25 cellular contexts compared by ENCODE assay signal in genomic region chr13:103795892-103796478, GRCh38.
"Had no signal": no experiment of that assay in that cellular context is flagged by ENCODE, and none has a peak within 500 bp of the region (broad histone marks: within the 10 kb centered on the region; RNA-seq: fewer than 3 reads in every experiment).

No MANE protein-coding gene starts in this region.

- H3K4me3 ChIP-seq: neural progenitor cell, ovary, psoas muscle, right lobe of liver, sigmoid colon, stomach, thoracic aorta, thyroid gland, tibial nerve, upper lobe of left lung, vagina had no signal

- H3K36me3 ChIP-seq: neural progenitor cell, ovary, right lobe of liver, sigmoid colon, stomach, thoracic aorta, thyroid gland, tibial nerve, upper lobe of left lung, vagina had no signal

- H3K27me3 ChIP-seq: neural progenitor cell, ovary, right lobe of liver, sigmoid colon, stomach, thyroid gland, tibial nerve, upper lobe of left lung, vagina had no signal

- ATAC-seq: natural killer cell; psoas muscle; right cardiac atrium; right lobe of liver; stimulated activated effector memory CD8-positive, alpha-beta T cell treated with anti-CD3 and anti-CD28 coated beads, Interleukin-12 subunit alpha, Interleukin-12 subunit beta, amount 100 ng/mL, for 72 hours; stimulated activated naive B cell treated with anti-CD40 and anti-IgM and Interleukin-4, amounts not matched to agents 10 μg/mL and 1 μg/mL and 100 μg/mL, for 72 hours had no signal

- H3K4me2 ChIP-seq: neural progenitor cell had no signal

- H3K79me2 ChIP-seq: parathyroid adenoma had no signal

- H3K4me1 ChIP-seq: neural progenitor cell, parathyroid adenoma, psoas muscle, right lobe of liver, sigmoid colon, stomach, thyroid gland, tibial nerve, upper lobe of left lung, vagina had no signal

- H3K27ac ChIP-seq: neural progenitor cell, ovary, parathyroid adenoma, psoas muscle, right lobe of liver, sigmoid colon, stomach, thoracic aorta, thyroid gland, tibial nerve, upper lobe of left lung, vagina had no signal

- DNase-seq: natural killer cell; occipital lobe; ovary; posterior cingulate gyrus; psoas muscle; right cardiac atrium; right lobe of liver; sigmoid colon; small intestine; stimulated activated CD4-positive, alpha-beta T cell treated with anti-CD3 and anti-CD28 coated beads, Interleukin-15, amount 100 ng/mL, for 24 hours; stimulated activated CD4-positive, alpha-beta T cell treated with anti-CD3 and anti-CD28 coated beads, Interleukin-2, amount 100 ng/mL, for 24 hours; stimulated activated CD4-positive, alpha-beta T cell treated with anti-CD3 and anti-CD28 coated beads, Interleukin-2, amount 100 ng/mL, for 48 hours; stimulated activated CD4-positive, alpha-beta T cell treated with anti-CD3 and anti-CD28 coated beads, Interleukin-4, amount 100 ng/mL, for 24 hours; stimulated activated naive B cell treated with anti-CD40 and anti-IgM and Interleukin-4, amounts not matched to agents 10 μg/mL and 1 μg/mL and 100 μg/mL, for 72 hours; stimulated activated naive CD4-positive, alpha-beta T cell treated with Interleukin-2 at 50 U/mL for 16 hours; stomach; thyroid gland; trophoblast cell; upper lobe of left lung had no signal

- H3K9me3 ChIP-seq: ovary, psoas muscle, right lobe of liver, stomach, thoracic aorta, thyroid gland, tibial nerve, upper lobe of left lung, vagina had no signal

- H2AFZ ChIP-seq: neural progenitor cell, parathyroid adenoma had no signal
